Comparison of ENCODE assay signal across 2 cellular contexts in the genomic region with DNA sequence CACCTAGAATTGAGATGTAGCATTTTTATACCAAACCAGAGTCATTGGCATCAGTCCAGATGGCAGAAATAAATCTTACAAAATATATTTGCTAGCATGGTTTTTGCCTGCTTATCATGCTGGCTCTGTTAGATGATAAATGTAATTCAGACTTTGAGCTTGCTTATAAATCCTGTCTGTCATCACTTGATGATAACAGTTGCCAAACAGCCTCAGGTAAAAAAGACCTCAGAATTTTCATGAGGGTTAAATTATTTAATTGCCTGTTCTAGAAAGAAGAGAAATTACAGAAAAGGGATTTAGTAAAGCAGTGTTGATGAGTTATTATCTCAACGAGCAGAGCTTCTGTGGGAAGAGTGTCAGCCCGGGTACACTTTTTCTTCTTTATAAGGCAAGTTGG.
TF ChIP-seq lines count a peak whose summit lies in the region.

No MANE protein-coding gene starts in this region.

TF ChIP-seq in liver, 16 proteins besides CTCF, POLR2A, EP300 and RAD21 (continued from another document):
- TF ChIP-seq HNF4G (IDR thresholded peaks at IDR 0.05) (peak; percentile 23), TAF1 (conservative IDR thresholded peaks at IDR 0.05) (no peak), SP1 (IDR thresholded peaks at IDR 0.05) (peak; percentile 24), EGR1 (IDR thresholded peaks at IDR 0.05; ENCODE audit: low read depth in 2 of 2) (no peak), HNF4A (conservative IDR thresholded peaks at IDR 0.05) (peak; percentile 54 to 71), GABPA (IDR thresholded peaks at IDR 0.05 in 1 of 2, conservative IDR thresholded peaks at IDR 0.05 in 1 of 2) (no peak), JUND (IDR thresholded peaks at IDR 0.05) (no peak), RXRA (IDR thresholded peaks at IDR 0.05) (peak in 1 of 2 donors; percentile 11), NR2F2 (IDR thresholded peaks at IDR 0.05) (no peak), YY1 (IDR thresholded peaks at IDR 0.05) (no peak), FOXA2 (IDR thresholded peaks at IDR 0.05) (no peak), FOXA1 (IDR thresholded peaks at IDR 0.05) (no peak)
- TF ChIP-seq, protein P1, sequence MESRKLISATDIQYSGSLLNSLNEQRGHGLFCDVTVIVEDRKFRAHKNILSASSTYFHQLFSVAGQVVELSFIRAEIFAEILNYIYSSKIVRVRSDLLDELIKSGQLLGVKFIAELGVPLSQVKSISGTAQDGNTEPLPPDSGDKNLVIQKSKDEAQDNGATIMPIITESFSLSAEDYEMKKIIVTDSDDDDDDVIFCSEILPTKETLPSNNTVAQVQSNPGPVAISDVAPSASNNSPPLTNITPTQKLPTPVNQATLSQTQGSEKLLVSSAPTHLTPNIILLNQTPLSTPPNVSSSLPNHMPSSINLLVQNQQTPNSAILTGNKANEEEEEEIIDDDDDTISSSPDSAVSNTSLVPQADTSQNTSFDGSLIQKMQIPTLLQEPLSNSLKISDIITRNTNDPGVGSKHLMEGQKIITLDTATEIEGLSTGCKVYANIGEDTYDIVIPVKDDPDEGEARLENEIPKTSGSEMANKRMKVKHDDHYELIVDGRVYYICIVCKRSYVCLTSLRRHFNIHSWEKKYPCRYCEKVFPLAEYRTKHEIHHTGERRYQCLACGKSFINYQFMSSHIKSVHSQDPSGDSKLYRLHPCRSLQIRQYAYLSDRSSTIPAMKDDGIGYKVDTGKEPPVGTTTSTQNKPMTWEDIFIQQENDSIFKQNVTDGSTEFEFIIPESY (IDR thresholded peaks at IDR 0.05), result no peak
- TF ChIP-seq, protein P2, sequence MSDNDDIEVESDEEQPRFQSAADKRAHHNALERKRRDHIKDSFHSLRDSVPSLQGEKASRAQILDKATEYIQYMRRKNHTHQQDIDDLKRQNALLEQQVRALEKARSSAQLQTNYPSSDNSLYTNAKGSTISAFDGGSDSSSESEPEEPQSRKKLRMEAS (IDR thresholded peaks at IDR 0.05), result no peak
- TF ChIP-seq, protein P3, sequence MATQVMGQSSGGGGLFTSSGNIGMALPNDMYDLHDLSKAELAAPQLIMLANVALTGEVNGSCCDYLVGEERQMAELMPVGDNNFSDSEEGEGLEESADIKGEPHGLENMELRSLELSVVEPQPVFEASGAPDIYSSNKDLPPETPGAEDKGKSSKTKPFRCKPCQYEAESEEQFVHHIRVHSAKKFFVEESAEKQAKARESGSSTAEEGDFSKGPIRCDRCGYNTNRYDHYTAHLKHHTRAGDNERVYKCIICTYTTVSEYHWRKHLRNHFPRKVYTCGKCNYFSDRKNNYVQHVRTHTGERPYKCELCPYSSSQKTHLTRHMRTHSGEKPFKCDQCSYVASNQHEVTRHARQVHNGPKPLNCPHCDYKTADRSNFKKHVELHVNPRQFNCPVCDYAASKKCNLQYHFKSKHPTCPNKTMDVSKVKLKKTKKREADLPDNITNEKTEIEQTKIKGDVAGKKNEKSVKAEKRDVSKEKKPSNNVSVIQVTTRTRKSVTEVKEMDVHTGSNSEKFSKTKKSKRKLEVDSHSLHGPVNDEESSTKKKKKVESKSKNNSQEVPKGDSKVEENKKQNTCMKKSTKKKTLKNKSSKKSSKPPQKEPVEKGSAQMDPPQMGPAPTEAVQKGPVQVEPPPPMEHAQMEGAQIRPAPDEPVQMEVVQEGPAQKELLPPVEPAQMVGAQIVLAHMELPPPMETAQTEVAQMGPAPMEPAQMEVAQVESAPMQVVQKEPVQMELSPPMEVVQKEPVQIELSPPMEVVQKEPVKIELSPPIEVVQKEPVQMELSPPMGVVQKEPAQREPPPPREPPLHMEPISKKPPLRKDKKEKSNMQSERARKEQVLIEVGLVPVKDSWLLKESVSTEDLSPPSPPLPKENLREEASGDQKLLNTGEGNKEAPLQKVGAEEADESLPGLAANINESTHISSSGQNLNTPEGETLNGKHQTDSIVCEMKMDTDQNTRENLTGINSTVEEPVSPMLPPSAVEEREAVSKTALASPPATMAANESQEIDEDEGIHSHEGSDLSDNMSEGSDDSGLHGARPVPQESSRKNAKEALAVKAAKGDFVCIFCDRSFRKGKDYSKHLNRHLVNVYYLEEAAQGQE (IDR thresholded peaks at IDR 0.05), result no peak

TF ChIP-seq in HepG2, 621 proteins besides CTCF, POLR2A, EP300 and RAD21 (continues in another document):
- TF ChIP-seq, protein P4, sequence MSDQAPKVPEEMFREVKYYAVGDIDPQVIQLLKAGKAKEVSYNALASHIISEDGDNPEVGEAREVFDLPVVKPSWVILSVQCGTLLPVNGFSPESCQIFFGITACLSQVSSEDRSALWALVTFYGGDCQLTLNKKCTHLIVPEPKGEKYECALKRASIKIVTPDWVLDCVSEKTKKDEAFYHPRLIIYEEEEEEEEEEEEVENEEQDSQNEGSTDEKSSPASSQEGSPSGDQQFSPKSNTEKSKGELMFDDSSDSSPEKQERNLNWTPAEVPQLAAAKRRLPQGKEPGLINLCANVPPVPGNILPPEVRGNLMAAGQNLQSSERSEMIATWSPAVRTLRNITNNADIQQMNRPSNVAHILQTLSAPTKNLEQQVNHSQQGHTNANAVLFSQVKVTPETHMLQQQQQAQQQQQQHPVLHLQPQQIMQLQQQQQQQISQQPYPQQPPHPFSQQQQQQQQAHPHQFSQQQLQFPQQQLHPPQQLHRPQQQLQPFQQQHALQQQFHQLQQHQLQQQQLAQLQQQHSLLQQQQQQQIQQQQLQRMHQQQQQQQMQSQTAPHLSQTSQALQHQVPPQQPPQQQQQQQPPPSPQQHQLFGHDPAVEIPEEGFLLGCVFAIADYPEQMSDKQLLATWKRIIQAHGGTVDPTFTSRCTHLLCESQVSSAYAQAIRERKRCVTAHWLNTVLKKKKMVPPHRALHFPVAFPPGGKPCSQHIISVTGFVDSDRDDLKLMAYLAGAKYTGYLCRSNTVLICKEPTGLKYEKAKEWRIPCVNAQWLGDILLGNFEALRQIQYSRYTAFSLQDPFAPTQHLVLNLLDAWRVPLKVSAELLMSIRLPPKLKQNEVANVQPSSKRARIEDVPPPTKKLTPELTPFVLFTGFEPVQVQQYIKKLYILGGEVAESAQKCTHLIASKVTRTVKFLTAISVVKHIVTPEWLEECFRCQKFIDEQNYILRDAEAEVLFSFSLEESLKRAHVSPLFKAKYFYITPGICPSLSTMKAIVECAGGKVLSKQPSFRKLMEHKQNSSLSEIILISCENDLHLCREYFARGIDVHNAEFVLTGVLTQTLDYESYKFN (CRISPR knock-in tag; conservative IDR thresholded peaks at IDR 0.05), result no peak
- no peak for TF ChIP-seq ZNF3 (CRISPR knock-in tag; IDR thresholded peaks at IDR 0.05)
- TF ChIP-seq ZNF264 (CRISPR knock-in tag; IDR thresholded peaks at IDR 0.05), result no peak
- TF ChIP-seq, protein P5, sequence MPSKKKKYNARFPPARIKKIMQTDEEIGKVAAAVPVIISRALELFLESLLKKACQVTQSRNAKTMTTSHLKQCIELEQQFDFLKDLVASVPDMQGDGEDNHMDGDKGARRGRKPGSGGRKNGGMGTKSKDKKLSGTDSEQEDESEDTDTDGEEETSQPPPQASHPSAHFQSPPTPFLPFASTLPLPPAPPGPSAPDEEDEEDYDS (CRISPR knock-in tag; IDR thresholded peaks at IDR 0.05), result no peak
- no peak for TF ChIP-seq ZNF446 (CRISPR knock-in tag; IDR thresholded peaks at IDR 0.05)
- TF ChIP-seq ZNF333 (CRISPR knock-in tag; IDR thresholded peaks at IDR 0.05; ENCODE audit: borderline replicate concordance), result no peak
- TF ChIP-seq, protein P6, sequence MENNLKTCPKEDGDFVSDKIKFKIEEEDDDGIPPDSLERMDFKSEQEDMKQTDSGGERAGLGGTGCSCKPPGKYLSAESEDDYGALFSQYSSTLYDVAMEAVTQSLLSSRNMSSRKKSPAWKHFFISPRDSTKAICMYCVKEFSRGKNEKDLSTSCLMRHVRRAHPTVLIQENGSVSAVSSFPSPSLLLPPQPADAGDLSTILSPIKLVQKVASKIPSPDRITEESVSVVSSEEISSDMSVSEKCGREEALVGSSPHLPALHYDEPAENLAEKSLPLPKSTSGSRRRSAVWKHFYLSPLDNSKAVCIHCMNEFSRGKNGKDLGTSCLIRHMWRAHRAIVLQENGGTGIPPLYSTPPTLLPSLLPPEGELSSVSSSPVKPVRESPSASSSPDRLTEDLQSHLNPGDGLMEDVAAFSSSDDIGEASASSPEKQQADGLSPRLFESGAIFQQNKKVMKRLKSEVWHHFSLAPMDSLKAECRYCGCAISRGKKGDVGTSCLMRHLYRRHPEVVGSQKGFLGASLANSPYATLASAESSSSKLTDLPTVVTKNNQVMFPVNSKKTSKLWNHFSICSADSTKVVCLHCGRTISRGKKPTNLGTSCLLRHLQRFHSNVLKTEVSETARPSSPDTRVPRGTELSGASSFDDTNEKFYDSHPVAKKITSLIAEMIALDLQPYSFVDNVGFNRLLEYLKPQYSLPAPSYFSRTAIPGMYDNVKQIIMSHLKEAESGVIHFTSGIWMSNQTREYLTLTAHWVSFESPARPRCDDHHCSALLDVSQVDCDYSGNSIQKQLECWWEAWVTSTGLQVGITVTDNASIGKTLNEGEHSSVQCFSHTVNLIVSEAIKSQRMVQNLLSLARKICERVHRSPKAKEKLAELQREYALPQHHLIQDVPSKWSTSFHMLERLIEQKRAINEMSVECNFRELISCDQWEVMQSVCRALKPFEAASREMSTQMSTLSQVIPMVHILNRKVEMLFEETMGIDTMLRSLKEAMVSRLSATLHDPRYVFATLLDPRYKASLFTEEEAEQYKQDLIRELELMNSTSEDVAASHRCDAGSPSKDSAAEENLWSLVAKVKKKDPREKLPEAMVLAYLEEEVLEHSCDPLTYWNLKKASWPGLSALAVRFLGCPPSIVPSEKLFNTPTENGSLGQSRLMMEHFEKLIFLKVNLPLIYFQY (CRISPR knock-in tag; IDR thresholded peaks at IDR 0.05; ENCODE audit: borderline replicate concordance), result no peak
- TF ChIP-seq ZNF430 (CRISPR knock-in tag; IDR thresholded peaks at IDR 0.05), result no peak
- TF ChIP-seq RFX1 (IDR thresholded peaks at IDR 0.05), result no peak
- TF ChIP-seq, protein P7, sequence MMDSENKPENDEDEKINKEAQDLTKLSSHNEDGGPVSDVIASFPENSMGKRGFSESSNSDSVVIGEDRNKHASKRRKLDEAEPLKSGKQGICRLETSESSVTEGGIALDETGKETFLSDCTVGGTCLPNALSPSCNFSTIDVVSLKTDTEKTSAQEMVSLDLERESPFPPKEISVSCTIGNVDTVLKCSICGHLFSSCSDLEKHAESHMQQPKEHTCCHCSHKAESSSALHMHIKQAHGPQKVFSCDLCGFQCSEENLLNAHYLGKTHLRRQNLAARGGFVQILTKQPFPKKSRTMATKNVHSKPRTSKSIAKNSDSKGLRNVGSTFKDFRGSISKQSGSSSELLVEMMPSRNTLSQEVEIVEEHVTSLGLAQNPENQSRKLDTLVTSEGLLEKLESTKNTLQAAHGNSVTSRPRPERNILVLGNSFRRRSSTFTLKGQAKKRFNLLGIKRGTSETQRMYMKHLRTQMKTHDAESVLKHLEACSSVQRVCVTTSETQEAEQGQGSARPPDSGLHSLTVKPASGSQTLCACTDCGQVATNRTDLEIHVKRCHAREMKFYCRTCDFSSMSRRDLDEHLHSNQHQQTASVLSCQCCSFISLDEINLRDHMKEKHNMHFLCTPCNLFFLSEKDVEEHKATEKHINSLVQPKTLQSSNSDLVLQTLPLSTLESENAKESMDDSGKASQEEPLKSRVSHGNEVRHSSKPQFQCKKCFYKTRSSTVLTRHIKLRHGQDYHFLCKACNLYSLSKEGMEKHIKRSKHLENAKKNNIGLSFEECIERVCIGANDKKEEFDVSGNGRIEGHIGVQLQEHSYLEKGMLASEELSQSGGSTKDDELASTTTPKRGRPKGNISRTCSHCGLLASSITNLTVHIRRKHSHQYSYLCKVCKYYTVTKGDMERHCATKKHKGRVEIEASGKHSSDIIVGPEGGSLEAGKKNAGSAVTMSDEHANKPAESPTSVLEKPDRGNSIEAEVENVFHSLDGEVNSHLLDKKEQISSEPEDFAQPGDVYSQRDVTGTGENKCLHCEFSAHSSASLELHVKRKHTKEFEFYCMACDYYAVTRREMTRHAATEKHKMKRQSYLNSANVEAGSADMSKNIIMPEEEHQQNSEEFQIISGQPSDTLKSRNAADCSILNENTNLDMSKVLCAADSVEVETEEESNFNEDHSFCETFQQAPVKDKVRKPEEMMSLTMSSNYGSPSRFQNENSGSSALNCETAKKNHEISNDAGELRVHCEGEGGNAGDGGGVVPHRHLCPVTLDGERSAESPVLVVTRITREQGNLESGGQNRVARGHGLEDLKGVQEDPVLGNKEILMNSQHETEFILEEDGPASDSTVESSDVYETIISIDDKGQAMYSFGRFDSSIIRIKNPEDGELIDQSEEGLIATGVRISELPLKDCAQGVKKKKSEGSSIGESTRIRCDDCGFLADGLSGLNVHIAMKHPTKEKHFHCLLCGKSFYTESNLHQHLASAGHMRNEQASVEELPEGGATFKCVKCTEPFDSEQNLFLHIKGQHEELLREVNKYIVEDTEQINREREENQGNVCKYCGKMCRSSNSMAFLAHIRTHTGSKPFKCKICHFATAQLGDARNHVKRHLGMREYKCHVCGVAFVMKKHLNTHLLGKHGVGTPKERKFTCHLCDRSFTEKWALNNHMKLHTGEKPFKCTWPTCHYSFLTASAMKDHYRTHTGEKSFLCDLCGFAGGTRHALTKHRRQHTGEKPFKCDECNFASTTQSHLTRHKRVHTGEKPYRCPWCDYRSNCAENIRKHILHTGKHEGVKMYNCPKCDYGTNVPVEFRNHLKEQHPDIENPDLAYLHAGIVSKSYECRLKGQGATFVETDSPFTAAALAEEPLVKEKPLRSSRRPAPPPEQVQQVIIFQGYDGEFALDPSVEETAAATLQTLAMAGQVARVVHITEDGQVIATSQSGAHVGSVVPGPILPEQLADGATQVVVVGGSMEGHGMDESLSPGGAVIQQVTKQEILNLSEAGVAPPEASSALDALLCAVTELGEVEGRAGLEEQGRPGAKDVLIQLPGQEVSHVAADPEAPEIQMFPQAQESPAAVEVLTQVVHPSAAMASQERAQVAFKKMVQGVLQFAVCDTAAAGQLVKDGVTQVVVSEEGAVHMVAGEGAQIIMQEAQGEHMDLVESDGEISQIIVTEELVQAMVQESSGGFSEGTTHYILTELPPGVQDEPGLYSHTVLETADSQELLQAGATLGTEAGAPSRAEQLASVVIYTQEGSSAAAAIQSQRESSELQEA (CRISPR knock-in tag; IDR thresholded peaks at IDR 0.05; ENCODE audit: not compliant biosample characterization), result no peak
- TF ChIP-seq, protein P8, sequence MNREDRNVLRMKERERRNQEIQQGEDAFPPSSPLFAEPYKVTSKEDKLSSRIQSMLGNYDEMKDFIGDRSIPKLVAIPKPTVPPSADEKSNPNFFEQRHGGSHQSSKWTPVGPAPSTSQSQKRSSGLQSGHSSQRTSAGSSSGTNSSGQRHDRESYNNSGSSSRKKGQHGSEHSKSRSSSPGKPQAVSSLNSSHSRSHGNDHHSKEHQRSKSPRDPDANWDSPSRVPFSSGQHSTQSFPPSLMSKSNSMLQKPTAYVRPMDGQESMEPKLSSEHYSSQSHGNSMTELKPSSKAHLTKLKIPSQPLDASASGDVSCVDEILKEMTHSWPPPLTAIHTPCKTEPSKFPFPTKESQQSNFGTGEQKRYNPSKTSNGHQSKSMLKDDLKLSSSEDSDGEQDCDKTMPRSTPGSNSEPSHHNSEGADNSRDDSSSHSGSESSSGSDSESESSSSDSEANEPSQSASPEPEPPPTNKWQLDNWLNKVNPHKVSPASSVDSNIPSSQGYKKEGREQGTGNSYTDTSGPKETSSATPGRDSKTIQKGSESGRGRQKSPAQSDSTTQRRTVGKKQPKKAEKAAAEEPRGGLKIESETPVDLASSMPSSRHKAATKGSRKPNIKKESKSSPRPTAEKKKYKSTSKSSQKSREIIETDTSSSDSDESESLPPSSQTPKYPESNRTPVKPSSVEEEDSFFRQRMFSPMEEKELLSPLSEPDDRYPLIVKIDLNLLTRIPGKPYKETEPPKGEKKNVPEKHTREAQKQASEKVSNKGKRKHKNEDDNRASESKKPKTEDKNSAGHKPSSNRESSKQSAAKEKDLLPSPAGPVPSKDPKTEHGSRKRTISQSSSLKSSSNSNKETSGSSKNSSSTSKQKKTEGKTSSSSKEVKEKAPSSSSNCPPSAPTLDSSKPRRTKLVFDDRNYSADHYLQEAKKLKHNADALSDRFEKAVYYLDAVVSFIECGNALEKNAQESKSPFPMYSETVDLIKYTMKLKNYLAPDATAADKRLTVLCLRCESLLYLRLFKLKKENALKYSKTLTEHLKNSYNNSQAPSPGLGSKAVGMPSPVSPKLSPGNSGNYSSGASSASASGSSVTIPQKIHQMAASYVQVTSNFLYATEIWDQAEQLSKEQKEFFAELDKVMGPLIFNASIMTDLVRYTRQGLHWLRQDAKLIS (CRISPR knock-in tag; IDR thresholded peaks at IDR 0.05), result no peak
- TF ChIP-seq SYNCRIP (IDR thresholded peaks at IDR 0.05; ENCODE audit: insufficient read depth, low read depth, low read length), result no peak
- no peak for TF ChIP-seq MEF2D (CRISPR knock-in tag; IDR thresholded peaks at IDR 0.05)
